ENCODE assay signal across 8 cellular contexts in genomic region chr2:189698020-189698887, GRCh38. TPM values are rescaled to one million over a fixed set of nuclear protein-coding genes. Genes with fewer than 3 reads are reported as not detected.
A peak's percentile ranks its signal among the peaks of the same experiment; 100 is the strongest.
DNase-seq lines count a peak whose midpoint lies in the region; TF ChIP-seq lines count a peak whose summit lies in the region.

No MANE protein-coding gene starts in this region.

- H3K9ac ChIP-seq in H9 (ENCODE audit: extremely low read depth, insufficient read length, low read length): no peak overlapping the region

- no peak overlapping the region for H3K4me2 ChIP-seq in H9 (ENCODE audit: insufficient read depth, insufficient read length, low read length)

- H2BK15ac ChIP-seq in H9 (ENCODE audit: low read depth, low read length): no peak overlapping the region

- H4K5ac ChIP-seq in H9 (ENCODE audit: insufficient read length, low read depth, low read length): no peak overlapping the region

- WGBS in H9 (ENCODE audit: extremely low coverage, insufficient read length, low lambda C conversion rate): no CpG with 5 or more reads among the region's 6 CpGs

- H3K36me3 ChIP-seq in cardiac muscle cell: no peaks in the 10 kb centered on the region

- no peak overlapping the region for H2AK5ac ChIP-seq in H9 (ENCODE audit: insufficient read length, low read length)

- H3K56ac ChIP-seq in H9 (ENCODE audit: insufficient read length, low read depth, low read length): no peak overlapping the region

- no peaks in the 10 kb centered on the region for H3K36me3 Mint-ChIP-seq in H9 (ENCODE audit: insufficient read depth in 1 of 3, low read depth in 3 of 3)

- H3K27me3 ChIP-seq in H9 (ENCODE audit: insufficient read depth, low read length) (no peaks in the 10 kb centered on the region), cardiac muscle cell (no peaks in the 10 kb centered on the region)

- peak; percentile 23 for DNase-seq in NCI-H510A treated with DMSO at 0.1 percent for 48 hours (lab: John Stamatoyannopoulos, UW)
- DNase-seq in NCI-H510A (lab: John Stamatoyannopoulos, UW): no peak
- DNase-seq in H9: peak; percentile 86
- peak; percentile 75 for DNase-seq in NCI-H2227 (lab: John Stamatoyannopoulos, UW; ENCODE audit: unreplicated experiment)
- DNase-seq in activated naive CD4-positive, alpha-beta T cell treated with anti-CD3 and anti-CD28 coated beads, Interleukin-2, amount 50 U/mL, for 16 hours: peak; percentile 22
- peak; percentile 49 to 65 for DNase-seq in cardiac muscle cell (ENCODE audit: low read depth in 1 of 2, low spot score in 1 of 2)
- DNase-seq in renal cortical epithelial cell (ENCODE audit: low read depth): peak; percentile 62
- no peak for DNase-seq in NCI-H1048 (lab: John Stamatoyannopoulos, UW)

- H3K4me3 Mint-ChIP-seq in H9: peak overlapping the region; percentile 63 to 72

- H3K4me3 ChIP-seq in cardiac muscle cell: no peak overlapping the region

- H3K23ac ChIP-seq in H9 (ENCODE audit: insufficient read length, low read depth, low read length): no peak overlapping the region

- no peaks in the 10 kb centered on the region for H3K23me2 ChIP-seq in H9 (ENCODE audit: insufficient read length, low read depth, low read length, poor library complexity, severe bottlenecking)

- H2BK120ac ChIP-seq in H9 (ENCODE audit: low read depth, low read length, poor library complexity, severe bottlenecking): no peak overlapping the region

- H3K4me1 ChIP-seq in H9 (ENCODE audit: insufficient read depth, low read length): no peaks in the 10 kb centered on the region
- H3K4me1 ChIP-seq in cardiac muscle cell (ENCODE audit: low read depth): no peaks in the 10 kb centered on the region

- no peaks in the 10 kb centered on the region for H3K79me2 ChIP-seq in H9 (ENCODE audit: insufficient read depth, low read length)

- H4K8ac ChIP-seq in H9 (replicated peaks; ENCODE audit: insufficient read length, low read depth, low read length): no peak overlapping the region

- H2BK20ac ChIP-seq in H9 (ENCODE audit: low read depth, low read length, poor library complexity, severe bottlenecking): no peak overlapping the region

- no peaks in the 10 kb centered on the region for H3K27me3 Mint-ChIP-seq in H9 (ENCODE audit: low read depth)

- H3K27ac ChIP-seq in H9 (ENCODE audit: insufficient read length, low read depth, low read length): no peak overlapping the region
- H3K27ac ChIP-seq in cardiac muscle cell: no peak overlapping the region

- TF ChIP-seq CTCF in H9 (conservative IDR thresholded peaks at IDR 0.05) (peak; percentile 85), cardiac muscle cell (IDR thresholded peaks at IDR 0.05; ENCODE audit: low read depth, low read length) (peak; percentile 54)

- no peak overlapping the region for H2BK5ac ChIP-seq in H9 (ENCODE audit: insufficient read length, low read length)

- no peak overlapping the region for H3K14ac ChIP-seq in H9 (ENCODE audit: insufficient read depth, low read length)

- no peak overlapping the region for H2BK12ac ChIP-seq in H9 (ENCODE audit: insufficient read length, low read depth, low read length)

- H3K4me1 Mint-ChIP-seq in H9: peaks cover 2 to 5% of the 10 kb centered on the region in 2 experiments

- H3K9me3 ChIP-seq in H9 (ENCODE audit: control insufficient read depth, low read depth, low read length) (no peaks in the 10 kb centered on the region), cardiac muscle cell (ENCODE audit: low read depth) (no peaks in the 10 kb centered on the region)

- H4K91ac ChIP-seq in H9 (ENCODE audit: insufficient read length, low read depth, low read length): no peak overlapping the region

- H3T11ph ChIP-seq in H9 (ENCODE audit: low read length): no peak overlapping the region

- no peak overlapping the region for H3K4ac ChIP-seq in H9 (ENCODE audit: low read depth, low read length)

- peak overlapping the region; percentile 68 to 94 (median 93); a peak in 5 of 7 replicates for H3K27ac Mint-ChIP-seq in H9

- no peak overlapping the region for H3K18ac ChIP-seq in H9 (ENCODE audit: insufficient read length, low read depth, low read length)

- H3K79me1 ChIP-seq in H9 (ENCODE audit: insufficient read depth, low read depth, low read length, poor library complexity, severe bottlenecking): no peaks in the 10 kb centered on the region

- no peak overlapping the region for H2AFZ ChIP-seq in H9 (ENCODE audit: low read length)

- H3K9me3 Mint-ChIP-seq in H9: no peaks in the 10 kb centered on the region

- no peaks in the 10 kb centered on the region for H4K20me1 ChIP-seq in H9 (ENCODE audit: control insufficient read depth, insufficient read depth, insufficient read length)

RNA-seq across cellular contexts. Expression of gene ANKAR, which starts 23.8 kb away (rescaled TPM):
- total RNA-seq in H9 (2021): 1.6 and 2.0 TPM in 2 replicates
- 1.2 and 1.4 TPM in 2 replicates for total RNA-seq in cardiac muscle cell
- 4.4 and 5.4 TPM in 2 replicates for polyA plus RNA-seq in cardiac muscle cell
- 7.1 and 7.6 TPM in 2 replicates for total RNA-seq in renal cortical epithelial cell

RNA-seq across cellular contexts. Expression of gene ASNSD1, which starts 37.0 kb away (rescaled TPM):
- total RNA-seq in H9 (2021): 48.5 TPM in 2 replicates
- total RNA-seq in cardiac muscle cell: 21.8 and 25.2 TPM in 2 replicates
- polyA plus RNA-seq in cardiac muscle cell: 36.8 and 37.1 TPM in 2 replicates
- 64.9 and 65.6 TPM in 2 replicates for total RNA-seq in renal cortical epithelial cell

Comparison
In these comparisons a context has a peak if more than half of its experiments do, and no peak if none do; other contexts are left out.
1. DNase-seq: peak in NCI-H510A treated with DMSO at 0.1 percent for 48 hours (single experiment), H9 (single experiment), NCI-H2227 (single experiment), activated naive CD4-positive, alpha-beta T cell treated with anti-CD3 and anti-CD28 coated beads, Interleukin-2, amount 50 U/mL, for 16 hours (single experiment), cardiac muscle cell (2 of 2) and renal cortical epithelial cell (single experiment); none in NCI-H510A (single experiment) and NCI-H1048 (single experiment).